Comparison of ENCODE assay signal across 7 cellular contexts in the genomic region with DNA sequence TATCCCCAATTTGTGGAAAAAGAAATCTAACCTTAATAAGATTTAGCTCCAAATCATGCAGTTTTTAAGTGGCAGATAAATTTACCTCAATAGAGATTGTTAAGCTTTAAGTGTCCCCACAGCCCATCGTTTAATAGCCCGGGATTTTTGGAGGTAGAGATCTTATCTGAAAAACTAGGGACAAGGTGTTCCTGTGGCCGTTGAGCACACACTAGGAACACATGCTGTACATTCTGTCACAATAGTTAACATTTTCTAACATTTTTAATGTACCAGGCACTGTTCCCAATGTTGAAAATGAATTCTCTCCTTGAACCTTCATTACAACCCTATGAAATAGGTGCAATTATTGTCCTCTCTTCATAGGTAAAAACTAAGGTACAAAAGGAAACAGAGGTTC.
"Had no signal": no experiment of that assay in that cellular context is flagged by ENCODE, and none has a peak within 500 bp of the region (broad histone marks: within the 10 kb centered on the region; RNA-seq: fewer than 3 reads in every experiment).

No MANE protein-coding gene starts in this region.

- H3K4me3 ChIP-seq: K562 had no signal

- DNase-seq: IMR-90, KBM-7, KG1 had no signal

- H3K27ac ChIP-seq: HL-60, KMS-11 had no signal

- ATAC-seq: HepG2, K562 had no signal
